Comparison of ENCODE assay signal across 20 cellular contexts in the genomic region with DNA sequence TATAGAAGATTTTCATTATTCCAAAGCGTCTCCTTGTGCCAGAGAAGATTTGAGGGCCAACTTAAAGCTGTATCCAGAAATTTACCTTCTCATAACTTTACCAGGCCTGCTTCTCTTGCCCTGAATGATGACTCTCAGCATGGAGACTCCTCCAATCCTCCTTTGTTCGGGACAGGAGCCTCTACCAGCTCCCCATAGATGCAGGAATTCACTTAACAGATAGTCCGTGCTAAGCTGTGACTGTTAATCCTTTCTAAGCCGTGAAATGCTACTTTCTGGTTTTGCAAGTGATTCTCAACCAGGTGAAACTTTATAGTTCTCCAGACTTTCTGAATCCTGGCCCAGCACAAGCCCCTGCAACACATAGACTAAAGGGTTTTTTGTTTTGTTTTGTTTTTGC. TPM values are rescaled to one million over a fixed set of nuclear protein-coding genes. Genes with fewer than 3 reads are reported as not detected.
DNase-seq lines count a peak whose midpoint lies in the region; ATAC-seq and TF ChIP-seq lines count a peak whose summit lies in the region.
"Had no signal": no experiment of that assay in that cellular context is flagged by ENCODE, and none has a peak within 500 bp of the region (broad histone marks: within the 10 kb centered on the region; RNA-seq: fewer than 3 reads in every experiment).

No MANE protein-coding gene starts in this region.

- no peaks in the 10 kb centered on the region for H4K20me1 ChIP-seq in neural progenitor cell (ENCODE audit: low read depth)
- H4K20me1 ChIP-seq: BLaER1 treated with 17β-estradiol and CSF1 and Interleukin-3, amounts not matched to agents 10 nM and 100 nM had no signal

- no peaks in the 10 kb centered on the region for H3F3A ChIP-seq in neural progenitor cell (ENCODE audit: low read depth)

- no peak overlapping the region for H3K9ac ChIP-seq in neural progenitor cell
- H3K9ac ChIP-seq: BLaER1 treated with 17β-estradiol and CSF1 and Interleukin-3, amounts not matched to agents 10 nM and 100 nM had no signal

- no peaks in the 10 kb centered on the region for H3K9me3 Mint-ChIP-seq in neural progenitor cell
- H3K9me3 Mint-ChIP-seq: CD4-positive, alpha-beta T cell had no signal

- ATAC-seq in HG03442 (IDR thresholded peaks at IDR 0.05; ENCODE audit: unreplicated experiment) = no peak
- ATAC-seq: A549 had no signal

- no peaks in the 10 kb centered on the region for H3K79me2 ChIP-seq in neural progenitor cell (ENCODE audit: low read depth)

- no peak for TF ChIP-seq CTCF in WERI-Rb-1 (IDR thresholded peaks at IDR 0.05; ENCODE audit: low read depth, low read length)
- TF ChIP-seq CTCF in neural progenitor cell (IDR thresholded peaks at IDR 0.05) = no peak

- H3K4me3 Mint-ChIP-seq in neural progenitor cell = no peak overlapping the region
- H3K4me3 Mint-ChIP-seq: CD14-positive monocyte; CD4-positive, alpha-beta T cell; CD8-positive, alpha-beta memory T cell had no signal

- no peak overlapping the region for H3K27ac ChIP-seq in WERI-Rb-1
- H3K27ac ChIP-seq in neural progenitor cell = no peak overlapping the region
- H3K27ac ChIP-seq: A549; BLaER1 treated with 17β-estradiol and CSF1 and Interleukin-3, amounts not matched to agents 10 nM and 100 nM had no signal

- H3K4me1 ChIP-seq in neural progenitor cell = peaks cover 22% of the 10 kb centered on the region
- H3K4me1 ChIP-seq: A549; BE2C; BLaER1 treated with 17β-estradiol and CSF1 and Interleukin-3, amounts not matched to agents 10 nM and 100 nM had no signal

- peak overlapping the region; percentile 40 for H3K4me2 ChIP-seq in neural progenitor cell
- H3K4me2 ChIP-seq: A549; BLaER1 treated with 17β-estradiol and CSF1 and Interleukin-3, amounts not matched to agents 10 nM and 100 nM had no signal

- DNase-seq in H7 = peak; percentile 26
- peak; percentile 23 for DNase-seq in WERI-Rb-1
- peak; percentile 70 for DNase-seq in neural progenitor cell (ENCODE audit: low spot score)
- DNase-seq in NCI-H2227 treated with DMSO at 0.1 percent for 48 hours (lab: John Stamatoyannopoulos, UW) = no peak
- DNase-seq in glomerular visceral epithelial cell (ENCODE audit: extremely low spot score) = no peak
- DNase-seq: 8988T; ACHN; AML-193; BE2C; Calu3; CD4-positive, alpha-beta T cell; CD8-positive, alpha-beta memory T cell; DMS153; DND-41; GOT3; HCEC 1CT had no signal

- H3K4me1 Mint-ChIP-seq in neural progenitor cell = peaks cover 10% of the 10 kb centered on the region
- H3K4me1 Mint-ChIP-seq: CD14-positive monocyte; CD8-positive, alpha-beta memory T cell had no signal

- H3K4me3 ChIP-seq in H7 (ENCODE audit: insufficient read depth, low read depth, low read length) (no peak overlapping the region), WERI-Rb-1 (ENCODE audit: low read depth, low read length) (no peak overlapping the region), neural progenitor cell (no peak overlapping the region)
- H3K4me3 ChIP-seq: A549; BLaER1 treated with 17β-estradiol and CSF1 and Interleukin-3, amounts not matched to agents 10 nM and 100 nM had no signal

- no peak overlapping the region for H3K27ac Mint-ChIP-seq in neural progenitor cell
- H3K27ac Mint-ChIP-seq: CD14-positive monocyte; CD4-positive, alpha-beta T cell; CD8-positive, alpha-beta memory T cell had no signal

- H3K36me3 ChIP-seq in H7 (replicated peaks; ENCODE audit: control insufficient read depth, insufficient read depth, low read length) (no peaks in the 10 kb centered on the region), WERI-Rb-1 (no peaks in the 10 kb centered on the region), neural progenitor cell (no peaks in the 10 kb centered on the region)
- H3K36me3 ChIP-seq: BE2C; BLaER1 treated with 17β-estradiol and CSF1 and Interleukin-3, amounts not matched to agents 10 nM and 100 nM had no signal

- H3K9me3 ChIP-seq in WERI-Rb-1 (ENCODE audit: severe bottlenecking) = no peaks in the 10 kb centered on the region
- H3K9me3 ChIP-seq in neural progenitor cell (ENCODE audit: low read depth) = no peaks in the 10 kb centered on the region
- H3K9me3 ChIP-seq: A549, BE2C had no signal

- H2AFZ ChIP-seq in neural progenitor cell (replicated peaks) = no peak overlapping the region

- no peaks in the 10 kb centered on the region; the same call in 1 of the 2 replicates for H3K27me3 ChIP-seq in H7 (ENCODE audit: control insufficient read depth, insufficient read depth, low read length)
- peaks cover 12% of the 10 kb centered on the region for H3K27me3 ChIP-seq in WERI-Rb-1 (ENCODE audit: insufficient read depth, low read depth, severe bottlenecking)
- no peaks in the 10 kb centered on the region for H3K27me3 ChIP-seq in neural progenitor cell
- H3K27me3 ChIP-seq: BLaER1 treated with 17β-estradiol and CSF1 and Interleukin-3, amounts not matched to agents 10 nM and 100 nM had no signal

- H3K27me3 Mint-ChIP-seq in neural progenitor cell (ENCODE audit: insufficient read depth, low read depth) = no peaks in the 10 kb centered on the region

- no peaks in the 10 kb centered on the region for H3K36me3 Mint-ChIP-seq in neural progenitor cell
- H3K36me3 Mint-ChIP-seq: CD14-positive monocyte; CD8-positive, alpha-beta memory T cell had no signal

RNA-seq across cellular contexts. Expression of a gene that starts 31.8 kb away (rescaled TPM):
- 0.21 and 0.63 TPM in 2 replicates for total RNA-seq in H7 (2014; rRNA removed; shearing (Covaris generic))
- total RNA-seq in neural progenitor cell (ENCODE audit: low replicate concordance) = 0.06 and 0.09 TPM in 2 replicates
- total RNA-seq: CD8-positive, alpha-beta memory T cell had no signal

Comparison
In these comparisons a context has a peak if more than half of its experiments do, and no peak if none do; other contexts are left out.
1. DNase-seq: peak in H7 (single experiment), WERI-Rb-1 (single experiment) and neural progenitor cell (single experiment); none in NCI-H2227 treated with DMSO at 0.1 percent for 48 hours (single experiment) and glomerular visceral epithelial cell (single experiment).